In the genomic region with DNA sequence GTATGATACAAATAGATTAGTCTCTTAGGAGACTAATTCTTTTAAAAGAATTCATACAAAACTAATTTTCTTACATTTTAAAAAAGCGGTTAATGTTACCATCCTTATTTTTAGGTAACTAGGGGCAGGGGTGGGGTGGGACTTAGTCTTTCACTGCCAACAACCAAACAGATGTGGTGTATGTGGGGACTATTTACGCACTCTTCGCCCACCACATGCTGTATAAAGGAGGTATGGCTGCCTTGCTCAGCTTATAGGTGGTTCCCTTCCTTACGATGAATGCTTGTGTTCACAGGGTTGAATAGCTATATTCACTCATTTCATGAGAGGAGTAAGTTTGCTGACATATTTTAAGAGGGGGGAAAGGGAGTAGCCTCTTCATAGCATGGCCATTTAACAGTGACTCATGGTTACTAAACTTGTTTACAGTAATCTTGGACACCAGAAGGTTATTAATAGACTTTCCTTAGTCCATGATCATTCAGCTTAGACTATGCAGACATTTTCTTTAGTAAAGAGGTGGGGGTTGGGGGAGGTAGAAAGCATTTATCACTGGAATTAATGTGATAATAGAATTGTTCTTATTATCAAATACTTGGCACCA, we compare ENCODE assay signal across 10 cellular contexts.
A peak's percentile ranks its signal among the peaks of the same experiment; 100 is the strongest.
DNase-seq lines count a peak whose midpoint lies in the region; ATAC-seq and TF ChIP-seq lines count a peak whose summit lies in the region.
"Had no signal": no experiment of that assay in that cellular context is flagged by ENCODE, and none has a peak within 500 bp of the region (broad histone marks: within the 10 kb centered on the region; RNA-seq: fewer than 3 reads in every experiment).

No MANE protein-coding gene starts in this region.

- H3K4me1 ChIP-seq in RWPE2 (ENCODE audit: insufficient read depth, poor library complexity, severe bottlenecking) (peaks cover 66% of the 10 kb centered on the region), smooth muscle cell (ENCODE audit: low read depth) (no peaks in the 10 kb centered on the region)

- H4K20me1 ChIP-seq in smooth muscle cell (ENCODE audit: low read depth) = peaks cover 4% of the 10 kb centered on the region

- ATAC-seq in RWPE2 (ENCODE audit: low read depth) = peak; percentile 88

- H3K9me3 Mint-ChIP-seq in activated T-helper 1 cell treated with anti-CD3 and anti-CD28 coated beads, Interleukin-12 subunit alpha, Interleukin-12 subunit beta, Interleukin-2, Interleukin-4 antibody, amounts not matched to agents 30 ng/mL and 10 ng/mL and 1 ng/mL, durations not matched to agents 14 hours and 24 hours and 36 hours = peaks cover 5% of the 10 kb centered on the region

- peaks cover 36% of the 10 kb centered on the region for H3K36me3 ChIP-seq in RWPE2 (ENCODE audit: low read depth)
- H3K36me3 ChIP-seq in smooth muscle cell (ENCODE audit: low read depth) = no peaks in the 10 kb centered on the region

- H3K4me1 Mint-ChIP-seq in activated T-helper 1 cell treated with anti-CD3 and anti-CD28 coated beads, Interleukin-12 subunit alpha, Interleukin-12 subunit beta, Interleukin-2, Interleukin-4 antibody, amounts not matched to agents 30 ng/mL and 10 ng/mL and 1 ng/mL, durations not matched to agents 14 hours and 24 hours and 36 hours (ENCODE audit: low read depth) = peaks cover 91% of the 10 kb centered on the region

- DNase-seq in NCI-H82 (lab: John Stamatoyannopoulos, UW) (peak; percentile 27), NCI-H82 treated with DMSO at 0.1 percent for 48 hours (lab: John Stamatoyannopoulos, UW; ENCODE audit: unreplicated experiment) (no peak), RWPE2 (ENCODE audit: low spot score) (no peak), fibroblast of villous mesenchyme (ENCODE audit: low read depth) (peak; percentile 89), smooth muscle cell (lab: John Stamatoyannopoulos, UW; ENCODE audit: unreplicated experiment) (no peak), NCI-H2227 (lab: John Stamatoyannopoulos, UW; ENCODE audit: unreplicated experiment) (no peak), AML-193 (lab: John Stamatoyannopoulos, UW) (no peak)
- DNase-seq in activated T-helper 1 cell treated with anti-CD3 and anti-CD28 coated beads, Interleukin-12 subunit alpha, Interleukin-12 subunit beta, Interleukin-2, Interleukin-4 antibody, amounts not matched to agents 30 ng/mL and 10 ng/mL and 1 ng/mL, durations not matched to agents 14 hours and 24 hours and 36 hours (ENCODE audit: low spot score) = no peak
- DNase-seq: activated effector memory CD4-positive, alpha-beta T cell treated with Interleukin-2 at 50 U/mL for 16 hours; retina had no signal

- TF ChIP-seq CTCF in RWPE2 (IDR thresholded peaks at IDR 0.05; ENCODE audit: poor library complexity, severe bottlenecking) (no peak), fibroblast of villous mesenchyme (IDR thresholded peaks at IDR 0.05; ENCODE audit: insufficient read depth, low read depth, low read length) (no peak), smooth muscle cell (IDR thresholded peaks at IDR 0.05; ENCODE audit: borderline replicate concordance, insufficient read depth, poor library complexity, severe bottlenecking) (no peak)

- H3K27ac ChIP-seq in RWPE2 (ENCODE audit: poor library complexity, severe bottlenecking) (peak overlapping the region; percentile 97), smooth muscle cell (ENCODE audit: low read depth) (peak overlapping the region; percentile 92)

- H3K79me2 ChIP-seq in smooth muscle cell (ENCODE audit: low read depth) = peaks cover 47% of the 10 kb centered on the region

- H3K4me2 ChIP-seq in smooth muscle cell = peak overlapping the region; percentile 64

- H3K36me3 Mint-ChIP-seq in activated T-helper 1 cell treated with anti-CD3 and anti-CD28 coated beads, Interleukin-12 subunit alpha, Interleukin-12 subunit beta, Interleukin-2, Interleukin-4 antibody, amounts not matched to agents 30 ng/mL and 10 ng/mL and 1 ng/mL, durations not matched to agents 14 hours and 24 hours and 36 hours (ENCODE audit: low read depth) = peaks cover 69% of the 10 kb centered on the region

- no peak overlapping the region for H3K27ac Mint-ChIP-seq in activated T-helper 1 cell treated with anti-CD3 and anti-CD28 coated beads, Interleukin-12 subunit alpha, Interleukin-12 subunit beta, Interleukin-2, Interleukin-4 antibody, amounts not matched to agents 30 ng/mL and 10 ng/mL and 1 ng/mL, durations not matched to agents 14 hours and 24 hours and 36 hours

- H2AFZ ChIP-seq in smooth muscle cell (ENCODE audit: low read depth) = no peak overlapping the region

- peak overlapping the region; percentile 50 for H3K9ac ChIP-seq in smooth muscle cell (ENCODE audit: low read depth)

- intact Hi-C loops in activated T-helper 1 cell treated with anti-CD3 and anti-CD28 coated beads, Interleukin-12 subunit alpha, Interleukin-12 subunit beta, Interleukin-2, Interleukin-4 antibody, amounts not matched to agents 30 ng/mL and 10 ng/mL and 1 ng/mL, durations not matched to agents 14 hours and 24 hours and 36 hours (cut with micrococcal nuclease) = no loop called here

- no peak overlapping the region for H3K4me3 Mint-ChIP-seq in activated T-helper 1 cell treated with anti-CD3 and anti-CD28 coated beads, Interleukin-12 subunit alpha, Interleukin-12 subunit beta, Interleukin-2, Interleukin-4 antibody, amounts not matched to agents 30 ng/mL and 10 ng/mL and 1 ng/mL, durations not matched to agents 14 hours and 24 hours and 36 hours

- H3F3A ChIP-seq in smooth muscle cell (ENCODE audit: low read depth) = no peaks in the 10 kb centered on the region

- H3K27me3 Mint-ChIP-seq in activated T-helper 1 cell treated with anti-CD3 and anti-CD28 coated beads, Interleukin-12 subunit alpha, Interleukin-12 subunit beta, Interleukin-2, Interleukin-4 antibody, amounts not matched to agents 30 ng/mL and 10 ng/mL and 1 ng/mL, durations not matched to agents 14 hours and 24 hours and 36 hours (ENCODE audit: insufficient read depth) = no peaks in the 10 kb centered on the region

- H3K4me3 ChIP-seq in RWPE2 (ENCODE audit: severe bottlenecking) (no peak overlapping the region), fibroblast of villous mesenchyme (ENCODE audit: low read depth, low read length) (no peak overlapping the region), smooth muscle cell (no peak overlapping the region)

- H3K9me3 ChIP-seq in RWPE2 (ENCODE audit: severe bottlenecking) (no peaks in the 10 kb centered on the region), smooth muscle cell (replicated peaks; ENCODE audit: low read depth) (no peaks in the 10 kb centered on the region)

- WGBS in smooth muscle cell (ENCODE audit: low lambda C conversion rate) = 85% methylated on average over 4 of the region's 4 CpGs

- no peaks in the 10 kb centered on the region for H3K27me3 ChIP-seq in RWPE2 (ENCODE audit: insufficient read depth, poor library complexity, severe bottlenecking)
- H3K27me3 ChIP-seq in smooth muscle cell (ENCODE audit: low read depth) = no peaks in the 10 kb centered on the region

Comparison
In these comparisons a context has a peak if more than half of its experiments do, and no peak if none do; other contexts are left out.
1. DNase-seq: peak in NCI-H82 (single experiment) and fibroblast of villous mesenchyme (single experiment); none in NCI-H82 treated with DMSO at 0.1 percent for 48 hours (single experiment), RWPE2 (single experiment), smooth muscle cell (single experiment), NCI-H2227 (single experiment), AML-193 (0 of 2) and activated T-helper 1 cell treated with anti-CD3 and anti-CD28 coated beads, Interleukin-12 subunit alpha, Interleukin-12 subunit beta, Interleukin-2, Interleukin-4 antibody, amounts not matched to agents 30 ng/mL and 10 ng/mL and 1 ng/mL, durations not matched to agents 14 hours and 24 hours and 36 hours (single experiment).